16 cellular contexts compared by ENCODE assay signal in the genomic region with DNA sequence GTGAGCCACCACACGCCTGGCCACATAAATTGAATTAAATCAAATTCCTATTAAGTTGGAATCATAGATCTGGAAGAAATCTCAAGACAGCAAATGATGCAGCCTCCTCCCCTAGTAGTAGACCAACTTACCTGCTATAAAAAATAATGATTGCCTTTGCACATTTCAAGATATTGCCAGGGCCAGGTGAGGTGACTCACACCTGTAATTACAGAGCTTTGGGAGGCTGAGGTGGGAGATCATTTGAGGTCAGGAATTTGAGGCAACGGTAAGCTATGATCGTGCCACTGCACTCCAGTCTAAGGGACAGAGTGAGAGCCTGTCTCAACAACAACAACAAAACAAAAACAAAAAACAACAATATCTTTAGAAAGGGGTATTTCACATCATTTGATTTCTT.
"Had no signal": no experiment of that assay in that cellular context is flagged by ENCODE, and none has a peak within 500 bp of the region (broad histone marks: within the 10 kb centered on the region; RNA-seq: fewer than 3 reads in every experiment).

No MANE protein-coding gene starts in this region.

- H3K4me1 ChIP-seq: esophagus squamous epithelium, parathyroid adenoma, psoas muscle, upper lobe of right lung, vagina had no signal

- ATAC-seq: effector memory CD8-positive, alpha-beta T cell; naive thymus-derived CD4-positive, alpha-beta T cell; psoas muscle; sciatic nerve; upper lobe of right lung had no signal

- H3K4me3 ChIP-seq: esophagus squamous epithelium, psoas muscle, upper lobe of right lung, vagina had no signal

- H3K9me3 ChIP-seq: esophagus squamous epithelium, psoas muscle, upper lobe of right lung, vagina had no signal

- H3K27me3 ChIP-seq: esophagus squamous epithelium, upper lobe of right lung, vagina had no signal

- DNase-seq: effector memory CD8-positive, alpha-beta T cell; esophagus squamous epithelium; foreskin fibroblast; immature natural killer cell; kidney; mesendoderm; naive thymus-derived CD4-positive, alpha-beta T cell; nephron progenitor cell; psoas muscle; retina; stimulated activated CD4-positive, alpha-beta T cell treated with anti-CD3 and anti-CD28 coated beads, Interleukin-2, amount 100 ng/mL, for 48 hours; stimulated activated naive CD4-positive, alpha-beta T cell treated with Interleukin-2 at 50 U/mL for 16 hours; upper lobe of right lung had no signal

- H3K27ac ChIP-seq: esophagus squamous epithelium, parathyroid adenoma, psoas muscle, upper lobe of right lung, vagina had no signal

- H3K36me3 ChIP-seq: esophagus squamous epithelium, upper lobe of right lung, vagina had no signal
